Comparison of ENCODE assay signal across 8 cellular contexts in the genomic region with DNA sequence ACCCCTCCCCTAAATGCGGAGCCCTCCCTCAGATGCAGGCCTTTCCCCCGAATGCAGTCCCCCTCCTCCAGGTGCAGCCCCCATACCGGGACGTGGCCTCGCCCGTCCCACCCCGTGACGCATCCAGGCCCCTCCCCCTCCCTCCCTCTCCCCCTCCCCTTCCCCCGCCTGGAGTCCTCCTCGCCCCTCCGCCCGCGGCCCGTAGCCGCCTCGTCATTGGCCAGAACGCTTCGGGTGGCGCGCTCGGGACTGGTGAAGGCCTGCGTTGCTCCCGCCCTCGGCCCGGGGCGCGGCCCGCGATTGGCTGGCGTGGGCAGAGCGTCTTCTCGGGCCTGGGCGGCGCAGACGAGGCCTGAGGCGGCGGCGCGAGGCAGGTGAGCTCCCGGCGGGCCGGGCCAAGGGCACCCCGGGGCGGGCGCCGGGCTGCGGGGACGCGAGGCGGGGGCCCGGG. TPM values are rescaled to one million over a fixed set of nuclear protein-coding genes. Genes with fewer than 3 reads are reported as not detected.
DNase-seq lines count a peak whose midpoint lies in the region; ATAC-seq and TF ChIP-seq lines count a peak whose summit lies in the region.

No MANE protein-coding gene starts in this region.

- H3K9me3 ChIP-seq in KOPT-K1 (ENCODE audit: insufficient read depth, low read length, poor library complexity, severe bottlenecking) (no peaks in the 10 kb centered on the region), esophagus (ENCODE audit: control insufficient read depth in 2 of 2, insufficient read depth in 1 of 2, low read depth in 1 of 2, low read length in 1 of 2) (no peaks in the 10 kb centered on the region)

- 0% methylated on average over 44 to 51 of the region's 51 CpGs for WGBS in esophagus, 2 donors

- no peaks in the 10 kb centered on the region for H3K27me3 Mint-ChIP-seq in activated T-cell treated with anti-CD3 and anti-CD28 coated beads, Interleukin-2, amount 50 U/mL, for 4 hours (ENCODE audit: low read depth)
- H3K27me3 Mint-ChIP-seq in naive B cell, result no peaks in the 10 kb centered on the region

- H3K36me3 Mint-ChIP-seq in activated T-cell treated with anti-CD3 and anti-CD28 coated beads, Interleukin-2, amount 50 U/mL, for 4 hours (ENCODE audit: insufficient read depth), result peaks cover 10% of the 10 kb centered on the region
- H3K36me3 Mint-ChIP-seq in naive B cell, result no peaks in the 10 kb centered on the region

- no peaks in the 10 kb centered on the region for H3K9me3 Mint-ChIP-seq in activated T-cell treated with anti-CD3 and anti-CD28 coated beads, Interleukin-2, amount 50 U/mL, for 4 hours
- no peaks in the 10 kb centered on the region for H3K9me3 Mint-ChIP-seq in naive B cell

- ATAC-seq in GM21786 (IDR thresholded peaks at IDR 0.05; ENCODE audit: unreplicated experiment), result peak; percentile 79
- ATAC-seq in activated T-cell treated with anti-CD3 and anti-CD28 coated beads, Interleukin-2, amount 50 U/mL, for 4 hours, result peak; percentile 97
- peak; percentile 94 to 96 for ATAC-seq in naive B cell (ENCODE audit: low read depth in 2 of 2)

- H3K27ac ChIP-seq in KOPT-K1 (ENCODE audit: low read depth, low read length, poor library complexity, severe bottlenecking) (peak overlapping the region; percentile 56), esophagus (ENCODE audit: low read depth in 2 of 2, low read length in 1 of 2) (peak overlapping the region; percentile 84 to 86)

- peak overlapping the region; percentile 57 for H3K4me3 Mint-ChIP-seq in activated T-cell treated with anti-CD3 and anti-CD28 coated beads, Interleukin-2, amount 50 U/mL, for 4 hours
- H3K4me3 Mint-ChIP-seq in naive B cell, result peak overlapping the region; percentile 72 to 93 (median 85)

- peaks cover 60% of the 10 kb centered on the region for H3K4me1 Mint-ChIP-seq in activated T-cell treated with anti-CD3 and anti-CD28 coated beads, Interleukin-2, amount 50 U/mL, for 4 hours (ENCODE audit: low read depth)
- peaks cover 53 to 72% (median 63%) of the 10 kb centered on the region in 3 donors for H3K4me1 Mint-ChIP-seq in naive B cell

- peak overlapping the region; percentile 73 to 82 for H3K4me3 ChIP-seq in esophagus (ENCODE audit: low read depth in 1 of 2, low read length in 2 of 2)

- DNase-seq in DMS79 (lab: John Stamatoyannopoulos, UW) (peak; percentile 93), naive B cell (peak; percentile 97)
- DNase-seq in activated T-cell treated with anti-CD3 and anti-CD28 coated beads, Interleukin-2, amount 50 U/mL, for 4 hours, result peak; percentile 96
- peak; percentile 92 to 95 for DNase-seq in stimulated activated CD8-positive, alpha-beta memory T cell treated with anti-CD3 and anti-CD28 coated beads, Interleukin-7, amount 100 ng/mL, for 48 hours (ENCODE audit: extremely low read depth in 1 of 2, low read depth in 1 of 2)

- peak overlapping the region in 1 of 6 donors; percentile 62 for H3K27ac Mint-ChIP-seq in naive B cell

- no peaks in the 10 kb centered on the region for H3K36me3 ChIP-seq in KOPT-K1 (ENCODE audit: insufficient read depth, low read length)
- H3K36me3 ChIP-seq in esophagus (ENCODE audit: control insufficient read depth in 2 of 2, insufficient read depth in 2 of 2, low read length in 1 of 2), result no peaks in the 10 kb centered on the region

- no peaks in the 10 kb centered on the region for H3K27me3 ChIP-seq in esophagus (ENCODE audit: control insufficient read depth in 1 of 2, insufficient read depth in 2 of 2, low read length in 2 of 2)

- peaks cover 0 to 10% of the 10 kb centered on the region in 2 donors for H3K4me1 ChIP-seq in esophagus (ENCODE audit: control insufficient read depth in 2 of 2, insufficient read depth in 2 of 2, low read length in 1 of 2)

TF ChIP-seq in PFSK-1, 5 proteins besides CTCF, POLR2A, EP300 and RAD21:
- peak; percentile 84 for TF ChIP-seq FOXP2 (optimal IDR thresholded peaks at IDR 0.05; ENCODE audit: borderline replicate concordance, extremely low read depth, extremely low read length, insufficient read depth)
- 0 out of 2 replicates have a peak, but pooled peaks have one; percentile 33 for TF ChIP-seq POLR2AphosphoS5 (IDR thresholded peaks at IDR 0.05; ENCODE audit: low read depth, low read length)
- no peak for TF ChIP-seq SIN3A (IDR thresholded peaks at IDR 0.05; ENCODE audit: borderline replicate concordance, insufficient read depth, low read length)
- TF ChIP-seq, protein P1, sequence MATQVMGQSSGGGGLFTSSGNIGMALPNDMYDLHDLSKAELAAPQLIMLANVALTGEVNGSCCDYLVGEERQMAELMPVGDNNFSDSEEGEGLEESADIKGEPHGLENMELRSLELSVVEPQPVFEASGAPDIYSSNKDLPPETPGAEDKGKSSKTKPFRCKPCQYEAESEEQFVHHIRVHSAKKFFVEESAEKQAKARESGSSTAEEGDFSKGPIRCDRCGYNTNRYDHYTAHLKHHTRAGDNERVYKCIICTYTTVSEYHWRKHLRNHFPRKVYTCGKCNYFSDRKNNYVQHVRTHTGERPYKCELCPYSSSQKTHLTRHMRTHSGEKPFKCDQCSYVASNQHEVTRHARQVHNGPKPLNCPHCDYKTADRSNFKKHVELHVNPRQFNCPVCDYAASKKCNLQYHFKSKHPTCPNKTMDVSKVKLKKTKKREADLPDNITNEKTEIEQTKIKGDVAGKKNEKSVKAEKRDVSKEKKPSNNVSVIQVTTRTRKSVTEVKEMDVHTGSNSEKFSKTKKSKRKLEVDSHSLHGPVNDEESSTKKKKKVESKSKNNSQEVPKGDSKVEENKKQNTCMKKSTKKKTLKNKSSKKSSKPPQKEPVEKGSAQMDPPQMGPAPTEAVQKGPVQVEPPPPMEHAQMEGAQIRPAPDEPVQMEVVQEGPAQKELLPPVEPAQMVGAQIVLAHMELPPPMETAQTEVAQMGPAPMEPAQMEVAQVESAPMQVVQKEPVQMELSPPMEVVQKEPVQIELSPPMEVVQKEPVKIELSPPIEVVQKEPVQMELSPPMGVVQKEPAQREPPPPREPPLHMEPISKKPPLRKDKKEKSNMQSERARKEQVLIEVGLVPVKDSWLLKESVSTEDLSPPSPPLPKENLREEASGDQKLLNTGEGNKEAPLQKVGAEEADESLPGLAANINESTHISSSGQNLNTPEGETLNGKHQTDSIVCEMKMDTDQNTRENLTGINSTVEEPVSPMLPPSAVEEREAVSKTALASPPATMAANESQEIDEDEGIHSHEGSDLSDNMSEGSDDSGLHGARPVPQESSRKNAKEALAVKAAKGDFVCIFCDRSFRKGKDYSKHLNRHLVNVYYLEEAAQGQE (IDR thresholded peaks at IDR 0.05; ENCODE audit: insufficient read depth in 1 of 2, low read depth in 2 of 2, low read length in 2 of 2), result no peak
- TF ChIP-seq TAF1 (IDR thresholded peaks at IDR 0.05; ENCODE audit: borderline replicate concordance, insufficient read depth, low read length), result 0 out of 2 replicates have a peak, but pooled peaks have one; percentile 30

RNA-seq across cellular contexts. Expression of a gene that starts 16.0 kb away (rescaled TPM):
- 127 TPM for polyA plus RNA-seq in PFSK-1 (2012; ENCODE audit: insufficient read length, low read depth)
- 10 to 100 TPM; 61.5 to 69.1 (median 63.0) TPM for total RNA-seq in activated T-cell treated with anti-CD3 and anti-CD28 coated beads, Interleukin-2, amount 50 U/mL, for 4 hours
- polyA plus RNA-seq in esophagus (10 to 100 TPM; 54.7 to 91.6 TPM), naive B cell (ENCODE audit: low read depth in 6 of 6) (10 to 100 TPM; 38.9 to 93.6 (median 45.5) TPM)

Comparison
In these comparisons a context has a peak if more than half of its experiments do, and no peak if none do; other contexts are left out.
1. Peak in every context shown above with its lines: DNase-seq, ATAC-seq, H3K4me3 ChIP-seq and H3K27ac ChIP-seq.